ENCODE assay signal across 1 cellular context in the genomic region with DNA sequence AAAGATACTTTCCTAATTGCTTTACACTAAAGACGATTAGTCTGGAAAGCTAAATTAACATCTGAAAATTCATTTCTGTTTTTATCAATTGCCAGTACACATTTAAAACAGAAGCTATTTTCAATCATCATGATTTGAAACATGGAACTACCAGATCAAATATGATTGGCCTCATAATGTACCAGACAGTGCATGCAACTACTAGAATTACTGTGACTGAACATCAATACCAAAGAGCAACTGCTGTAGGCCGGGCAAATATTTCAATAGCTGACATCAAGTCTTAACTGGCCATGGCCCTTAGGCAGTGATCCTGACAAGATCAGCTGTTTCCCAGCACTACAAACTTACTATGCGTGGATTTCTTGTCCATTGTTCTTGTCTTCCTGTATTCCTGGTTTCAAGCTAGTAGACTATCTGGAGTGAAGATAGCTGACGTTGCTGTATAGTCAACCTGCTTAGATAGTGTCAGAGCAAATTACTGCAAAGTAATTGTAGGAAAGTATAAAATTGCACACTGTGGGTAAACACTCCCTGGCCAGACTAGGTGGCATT.
TF ChIP-seq lines count a peak whose summit lies in the region.

No MANE protein-coding gene starts in this region.

TF ChIP-seq in K562, 482 proteins besides CTCF, POLR2A, EP300 and RAD21 (continued from another document):
- TF ChIP-seq, protein P1, sequence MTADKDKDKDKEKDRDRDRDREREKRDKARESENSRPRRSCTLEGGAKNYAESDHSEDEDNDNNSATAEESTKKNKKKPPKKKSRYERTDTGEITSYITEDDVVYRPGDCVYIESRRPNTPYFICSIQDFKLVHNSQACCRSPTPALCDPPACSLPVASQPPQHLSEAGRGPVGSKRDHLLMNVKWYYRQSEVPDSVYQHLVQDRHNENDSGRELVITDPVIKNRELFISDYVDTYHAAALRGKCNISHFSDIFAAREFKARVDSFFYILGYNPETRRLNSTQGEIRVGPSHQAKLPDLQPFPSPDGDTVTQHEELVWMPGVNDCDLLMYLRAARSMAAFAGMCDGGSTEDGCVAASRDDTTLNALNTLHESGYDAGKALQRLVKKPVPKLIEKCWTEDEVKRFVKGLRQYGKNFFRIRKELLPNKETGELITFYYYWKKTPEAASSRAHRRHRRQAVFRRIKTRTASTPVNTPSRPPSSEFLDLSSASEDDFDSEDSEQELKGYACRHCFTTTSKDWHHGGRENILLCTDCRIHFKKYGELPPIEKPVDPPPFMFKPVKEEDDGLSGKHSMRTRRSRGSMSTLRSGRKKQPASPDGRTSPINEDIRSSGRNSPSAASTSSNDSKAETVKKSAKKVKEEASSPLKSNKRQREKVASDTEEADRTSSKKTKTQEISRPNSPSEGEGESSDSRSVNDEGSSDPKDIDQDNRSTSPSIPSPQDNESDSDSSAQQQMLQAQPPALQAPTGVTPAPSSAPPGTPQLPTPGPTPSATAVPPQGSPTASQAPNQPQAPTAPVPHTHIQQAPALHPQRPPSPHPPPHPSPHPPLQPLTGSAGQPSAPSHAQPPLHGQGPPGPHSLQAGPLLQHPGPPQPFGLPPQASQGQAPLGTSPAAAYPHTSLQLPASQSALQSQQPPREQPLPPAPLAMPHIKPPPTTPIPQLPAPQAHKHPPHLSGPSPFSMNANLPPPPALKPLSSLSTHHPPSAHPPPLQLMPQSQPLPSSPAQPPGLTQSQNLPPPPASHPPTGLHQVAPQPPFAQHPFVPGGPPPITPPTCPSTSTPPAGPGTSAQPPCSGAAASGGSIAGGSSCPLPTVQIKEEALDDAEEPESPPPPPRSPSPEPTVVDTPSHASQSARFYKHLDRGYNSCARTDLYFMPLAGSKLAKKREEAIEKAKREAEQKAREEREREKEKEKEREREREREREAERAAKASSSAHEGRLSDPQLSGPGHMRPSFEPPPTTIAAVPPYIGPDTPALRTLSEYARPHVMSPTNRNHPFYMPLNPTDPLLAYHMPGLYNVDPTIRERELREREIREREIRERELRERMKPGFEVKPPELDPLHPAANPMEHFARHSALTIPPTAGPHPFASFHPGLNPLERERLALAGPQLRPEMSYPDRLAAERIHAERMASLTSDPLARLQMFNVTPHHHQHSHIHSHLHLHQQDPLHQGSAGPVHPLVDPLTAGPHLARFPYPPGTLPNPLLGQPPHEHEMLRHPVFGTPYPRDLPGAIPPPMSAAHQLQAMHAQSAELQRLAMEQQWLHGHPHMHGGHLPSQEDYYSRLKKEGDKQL (CRISPR knock-in tag; IDR thresholded peaks at IDR 0.05; ENCODE audit: borderline replicate concordance): no peak
- TF ChIP-seq SOX6 (IDR thresholded peaks at IDR 0.05): peak; percentile 18; the same call in 1 of the 2 replicates
- peak; percentile 33; the same call in 1 of the 2 replicates for TF ChIP-seq MAFK (IDR thresholded peaks at IDR 0.05; ENCODE audit: low read length)
- no peak for TF ChIP-seq CHCHD3 (CRISPR knock-in tag; IDR thresholded peaks at IDR 0.05)
- TF ChIP-seq C11orf30 (IDR thresholded peaks at IDR 0.05; ENCODE audit: low read depth): peak; percentile 47; the same call in 1 of the 2 replicates
- no peak for TF ChIP-seq ZBED1 (IDR thresholded peaks at IDR 0.05)
- no peak for TF ChIP-seq GATAD2A (IDR thresholded peaks at IDR 0.05)
